8 cellular contexts compared by ENCODE assay signal in the genomic region with DNA sequence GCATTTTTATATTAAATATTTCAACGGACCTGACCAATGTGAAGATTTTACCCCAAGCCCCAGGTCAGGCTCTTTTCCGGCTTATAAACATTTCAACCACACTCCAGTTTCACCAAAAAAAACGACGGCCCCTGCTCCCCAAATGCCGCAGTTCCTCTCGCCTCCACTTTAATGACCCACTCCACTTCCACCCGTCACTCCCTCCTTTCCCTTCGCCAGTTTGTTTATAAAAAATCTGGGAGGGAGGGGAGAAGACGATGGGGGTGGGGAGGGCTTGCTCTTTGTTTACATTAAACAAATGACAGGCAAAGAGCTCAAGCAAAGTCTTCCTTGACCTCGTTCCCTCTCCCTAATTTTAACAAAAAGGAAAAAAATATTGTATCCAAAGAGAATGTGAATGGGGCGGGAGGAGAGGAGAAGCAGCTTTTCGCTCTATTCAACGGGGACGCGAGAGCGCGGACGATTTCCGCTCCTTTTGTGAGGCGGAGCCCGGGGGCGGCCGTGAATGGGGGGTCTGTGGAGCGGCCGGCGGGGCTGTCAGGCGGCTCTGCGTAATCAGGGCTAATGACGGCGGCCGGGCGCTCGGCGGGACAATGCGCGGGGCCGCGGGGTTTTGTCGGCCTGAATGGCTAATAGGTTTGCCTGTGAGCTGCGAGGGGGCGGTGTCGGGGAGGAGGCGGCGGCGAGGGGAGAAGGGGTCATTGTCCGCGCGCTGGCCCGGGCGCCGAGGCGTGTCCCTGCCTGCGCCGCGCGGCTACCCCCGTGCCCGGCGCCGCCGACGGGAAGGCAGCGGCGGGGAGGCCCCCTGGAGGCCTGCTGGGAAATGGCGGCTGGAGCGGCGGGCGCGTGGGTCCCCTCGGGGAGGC. TPM values are rescaled to one million over a fixed set of nuclear protein-coding genes. Genes with fewer than 3 reads are reported as not detected.
DNase-seq lines count a peak whose midpoint lies in the region; ATAC-seq, FAIRE-seq and TF ChIP-seq lines count a peak whose summit lies in the region.

No MANE protein-coding gene starts in this region.

- TF ChIP-seq POLR2A in prostate gland (IDR thresholded peaks at IDR 0.05) = no peak

- no peak overlapping the region for H3K9ac ChIP-seq in fibroblast of lung (ENCODE audit: insufficient read depth, low read length)

- H3K4me3 ChIP-seq in fibroblast of lung (replicated peaks in 1 of 4; ENCODE audit: control extremely low read depth in 1 of 4, insufficient read depth in 1 of 4, low read depth in 3 of 4, low read length in 4 of 4) = peak overlapping the region in 3 of 4 experiments; percentile 3 to 46 (median 42)
- H3K4me3 ChIP-seq in prostate gland = peak overlapping the region; percentile 40 to 50
- H3K4me3 ChIP-seq in small intestine (ENCODE audit: low read depth in 1 of 2, low read length in 2 of 2) = peak overlapping the region in 1 of 2 donors; percentile 16

- H2AFZ ChIP-seq in fibroblast of lung (ENCODE audit: low read length) = no peak overlapping the region

- H3K9me3 ChIP-seq in fibroblast of lung (ENCODE audit: control insufficient read depth, insufficient read depth, low read depth, low read length) = no peaks in the 10 kb centered on the region
- no peaks in the 10 kb centered on the region for H3K9me3 ChIP-seq in prostate gland
- no peaks in the 10 kb centered on the region for H3K9me3 ChIP-seq in small intestine (ENCODE audit: control insufficient read depth, low read depth)

- peak; percentile 59 for ATAC-seq in HG03439 (IDR thresholded peaks at IDR 0.05; ENCODE audit: unreplicated experiment)

- no peaks in the 10 kb centered on the region for H3K36me3 ChIP-seq in fibroblast of lung (ENCODE audit: control insufficient read depth, insufficient read depth, low read length)
- no peaks in the 10 kb centered on the region for H3K36me3 ChIP-seq in prostate gland
- H3K36me3 ChIP-seq in small intestine (ENCODE audit: control insufficient read depth in 2 of 2, insufficient read depth in 2 of 2, low read length in 2 of 2) = no peaks in the 10 kb centered on the region

- H3K4me1 ChIP-seq in fibroblast of lung (ENCODE audit: control insufficient read depth, extremely low read depth, insufficient read depth, low read length) = no peaks in the 10 kb centered on the region
- H3K4me1 ChIP-seq in prostate gland (replicated peaks) = no peaks in the 10 kb centered on the region
- peaks cover 0 to 7% of the 10 kb centered on the region in 2 donors for H3K4me1 ChIP-seq in small intestine (ENCODE audit: control insufficient read depth in 2 of 2, insufficient read depth in 1 of 2, low read depth in 1 of 2, low read length in 1 of 2)

- no peaks in the 10 kb centered on the region for H3K79me2 ChIP-seq in fibroblast of lung (ENCODE audit: control insufficient read depth, insufficient read depth, low read length)

- TF ChIP-seq CTCF in GM12872 (IDR thresholded peaks at IDR 0.05; ENCODE audit: insufficient read depth, low read depth, low read length) = peak; percentile 57
- peak in 1 of 2 donors; percentile 7 for TF ChIP-seq CTCF in fibroblast of lung (conservative IDR thresholded peaks at IDR 0.05 in 1 of 2, IDR thresholded peaks at IDR 0.05 in 1 of 2; ENCODE audit: low read depth in 1 of 2, low read length in 2 of 2)
- TF ChIP-seq CTCF in prostate gland (IDR thresholded peaks at IDR 0.05) = peak; percentile 20 to 55 (median 34)

- H4K20me1 ChIP-seq in fibroblast of lung (ENCODE audit: control insufficient read depth, extremely low read depth, insufficient read depth, low read length) = no peaks in the 10 kb centered on the region

- peaks cover 59% of the 10 kb centered on the region for H3K27me3 ChIP-seq in fibroblast of lung (ENCODE audit: control insufficient read depth, insufficient read depth, low read length)
- H3K27me3 ChIP-seq in prostate gland (replicated peaks; ENCODE audit: insufficient read depth) = peaks cover 12% of the 10 kb centered on the region
- peaks cover 3 to 47% of the 10 kb centered on the region in 2 donors for H3K27me3 ChIP-seq in small intestine (ENCODE audit: control insufficient read depth in 2 of 2, insufficient read depth in 2 of 2, low read length in 2 of 2)

- 3% methylated on average over 70 of the region's 70 CpGs for WGBS in prostate gland
- WGBS in small intestine, 3 donors = 2 to 4% (median 2%) methylated on average over 45 to 70 of the region's 70 CpGs

- H3K27ac ChIP-seq in fibroblast of lung (ENCODE audit: insufficient read depth, low read length) = no peak overlapping the region
- peak overlapping the region; percentile 26 to 48 for H3K27ac ChIP-seq in prostate gland
- no peak overlapping the region for H3K27ac ChIP-seq in small intestine (ENCODE audit: low read depth in 1 of 2, low read length in 1 of 2)

- FAIRE-seq in small intestine (lab: Jason Lieb, UNC) = no peak

- intact Hi-C loops in prostate gland (cut with DNase I) = no loop called here

- H3K4me2 ChIP-seq in fibroblast of lung (ENCODE audit: extremely low read depth, insufficient read depth, low read length) = peak overlapping the region; percentile 62

- DNase-seq in SHP77 treated with DMSO at 0.1 percent for 48 hours (lab: John Stamatoyannopoulos, UW) (peak; percentile 32), fibroblast of lung (ENCODE audit: low read depth in 2 of 2) (peak in 1 of 2 donors; percentile 47), prostate gland (ENCODE audit: low spot score) (no peak), small intestine (no peak), mucosa of gallbladder (ENCODE audit: low spot score) (no peak), AML-193 (lab: John Stamatoyannopoulos, UW) (no peak)

RNA-seq across cellular contexts. Expression of a gene that starts 5.7 kb away (rescaled TPM):
- total RNA-seq in fibroblast of lung (not detected in 2 replicates), prostate gland (under 1 TPM; 0.05 to 0.28 TPM), mucosa of gallbladder (not detected)
- polyA plus RNA-seq in fibroblast of lung (not detected in 2 replicates), small intestine (not detected)
- not detected in 2 replicates for polyA plus RNA-seq in fibroblast of lung (2012)
- not detected in 2 replicates for polyA minus RNA-seq in fibroblast of lung (ENCODE audit: low replicate concordance)

RNA-seq across cellular contexts. Expression of a gene that starts 28.7 kb away (rescaled TPM):
- not detected in 2 replicates for total RNA-seq in fibroblast of lung
- polyA plus RNA-seq in fibroblast of lung = 0.01 and 0.06 TPM in 2 replicates
- polyA plus RNA-seq in fibroblast of lung (2012) = 0.08 TPM in 1 of 2 replicates, not detected in the other
- polyA minus RNA-seq in fibroblast of lung (ENCODE audit: low replicate concordance) = not detected in 2 replicates
- total RNA-seq in prostate gland = 1 to 10 TPM in 1 of 2 donors, under 1 TPM in 1; 0.41 to 4.7 TPM
- not detected for polyA plus RNA-seq in small intestine
- total RNA-seq in mucosa of gallbladder = not detected

Comparison
In these comparisons a context has a peak if more than half of its experiments do, and no peak if none do; other contexts are left out.
1. H3K27ac ChIP-seq: peak in prostate gland (2 of 2); none in fibroblast of lung (single experiment) and small intestine (0 of 2).